ENCODE assay signal across 25 cellular contexts in genomic region chr12:43362910-43363694, GRCh38.
DNase-seq lines count a peak whose midpoint lies in the region; ATAC-seq, FAIRE-seq and TF ChIP-seq lines count a peak whose summit lies in the region.
"Had no signal": no experiment of that assay in that cellular context is flagged by ENCODE, and none has a peak within 500 bp of the region (broad histone marks: within the 10 kb centered on the region; RNA-seq: fewer than 3 reads in every experiment).

No MANE protein-coding gene starts in this region.

- WGBS in IMR-90 (ENCODE audit: extremely low coverage in 2 of 2, insufficient read length in 1 of 2), 2 experiments, result no CpG with 5 or more reads among the region's 2 CpGs
- 84% methylated on average over 2 of the region's 2 CpGs; no CpG with 5 or more reads in 1 of the 2 experiments for WGBS in H1 (ENCODE audit: extremely low coverage in 1 of 2, insufficient coverage in 1 of 2, insufficient read length in 1 of 2, insufficient replicate concordance in 2 of 2, low coverage in 1 of 2, low lambda C conversion rate in 2 of 2, missing lambda C conversion rate in 1 of 2), 2 experiments

- H2BK120ac ChIP-seq in IMR-90 (ENCODE audit: low read depth, low read length) (no peak overlapping the region), H1 (replicated peaks; ENCODE audit: low read depth, low read length) (no peak overlapping the region)

- H3K14ac ChIP-seq in IMR-90 (replicated peaks; ENCODE audit: low read depth, low read length), result no peak overlapping the region
- no peak overlapping the region for H3K14ac ChIP-seq in H1 (ENCODE audit: insufficient read length)

- no peak overlapping the region for H4K5ac ChIP-seq in IMR-90 (ENCODE audit: low read depth, low read length)
- no peak overlapping the region for H4K5ac ChIP-seq in H1 (ENCODE audit: insufficient read length, low read depth, low read length)

- H2AK9ac ChIP-seq in IMR-90 (replicated peaks; ENCODE audit: low read depth, low read length, poor library complexity), result no peak overlapping the region

- TF ChIP-seq RAD21 in IMR-90 (IDR thresholded peaks at IDR 0.05; ENCODE audit: low read length) (no peak), H1 (IDR thresholded peaks at IDR 0.05 in 1 of 2, conservative IDR thresholded peaks at IDR 0.05 in 1 of 2; ENCODE audit: low read depth in 2 of 2, low read length in 2 of 2) (no peak)

- no peaks in the 10 kb centered on the region for H3K27me3 ChIP-seq in IMR-90 (ENCODE audit: control insufficient read depth, insufficient read depth, low read length)
- H3K27me3 ChIP-seq in H1 (replicated peaks in 1 of 4; ENCODE audit: control insufficient read depth in 3 of 4, extremely low read depth in 1 of 4, insufficient read depth in 3 of 4, low read length in 3 of 4), result no peaks in the 10 kb centered on the region
- no peaks in the 10 kb centered on the region for H3K27me3 ChIP-seq in neural progenitor cell
- H3K27me3 ChIP-seq: esophagus squamous epithelium, transverse colon had no signal

- H3K27ac ChIP-seq in IMR-90 (ENCODE audit: insufficient read depth, low read length) (no peak overlapping the region), H1 (ENCODE audit: low read depth, low read length) (no peak overlapping the region), neural progenitor cell (no peak overlapping the region)
- H3K27ac ChIP-seq: esophagus squamous epithelium, left ventricle myocardium inferior, prostate gland, transverse colon had no signal

- peak; percentile 44 for DNase-seq in ELR (ENCODE audit: low read depth)
- DNase-seq in IMR-90, result peak; percentile 16
- no peak for DNase-seq in H1 (ENCODE audit: low read depth in 1 of 2, low spot score in 2 of 2)
- DNase-seq in neural progenitor cell (ENCODE audit: low spot score), result no peak
- DNase-seq in left cardiac atrium, result no peak
- no peak for DNase-seq in NCI-H2081 (lab: John Stamatoyannopoulos, UW)
- DNase-seq: activated CD8-positive, alpha-beta memory T cell treated with anti-CD3 and anti-CD28 coated beads for 24 hours; activated naive CD4-positive, alpha-beta T cell treated with anti-CD3 and anti-CD28 coated beads, Interleukin-2, amount 50 U/mL, for 16 hours; activated T-cell treated with anti-CD3 and anti-CD28 coated beads, Interleukin-2, amount 50 U/mL, for 4 hours; aorta; DND-41; effector CD8-positive, alpha-beta T cell; esophagus squamous epithelium; glutamatergic neuron; left ventricle myocardium inferior; NCI-H1694 treated with DMSO at 0.1 percent for 48 hours; NCI-H345; stimulated activated CD4-positive, alpha-beta T cell treated with anti-CD3 and anti-CD28 coated beads, Interleukin-4, amount 100 ng/mL, for 1 hour; stimulated activated naive CD8-positive, alpha-beta T cell treated with anti-CD3 and anti-CD28 coated beads, Interleukin-15, amount 100 ng/mL, for 72 hours; transverse colon had no signal

- no peak overlapping the region for H2AFZ ChIP-seq in IMR-90 (replicated peaks; ENCODE audit: low read length, poor library complexity)
- no peak overlapping the region for H2AFZ ChIP-seq in H1 (ENCODE audit: low read length)
- H2AFZ ChIP-seq in neural progenitor cell (replicated peaks), result no peak overlapping the region

- peaks cover 5% of the 10 kb centered on the region for H3K36me3 Mint-ChIP-seq in neural progenitor cell

- H3K36me3 ChIP-seq in IMR-90 (ENCODE audit: control insufficient read depth, insufficient read depth, low read length) (no peaks in the 10 kb centered on the region), H1 (ENCODE audit: control insufficient read depth in 2 of 4, insufficient read depth in 4 of 4, low read length in 3 of 4) (no peaks in the 10 kb centered on the region), neural progenitor cell (no peaks in the 10 kb centered on the region)
- H3K36me3 ChIP-seq: esophagus squamous epithelium, left ventricle myocardium inferior, prostate gland, transverse colon had no signal

- H3K4me3 ChIP-seq in IMR-90 (ENCODE audit: insufficient read depth, low read depth, low read length) (no peak overlapping the region), H1 (ENCODE audit: extremely low read depth in 1 of 4, insufficient read depth in 2 of 4, low read depth in 3 of 4, low read length in 4 of 4) (no peak overlapping the region), neural progenitor cell (no peak overlapping the region)
- H3K4me3 ChIP-seq: esophagus squamous epithelium, left ventricle myocardium inferior, prostate gland, smooth muscle cell, transverse colon had no signal

- H2BK15ac ChIP-seq in IMR-90 (ENCODE audit: low read depth, low read length) (no peak overlapping the region), H1 (ENCODE audit: low read length) (no peak overlapping the region)

- no peaks in the 10 kb centered on the region for H3K79me1 ChIP-seq in IMR-90 (ENCODE audit: low read depth in 1 of 2, low read length in 2 of 2)
- no peaks in the 10 kb centered on the region for H3K79me1 ChIP-seq in H1 (ENCODE audit: low read depth, low read length)

- H4K20me1 ChIP-seq in IMR-90 (ENCODE audit: insufficient read depth, low read length), result no peaks in the 10 kb centered on the region
- no peaks in the 10 kb centered on the region for H4K20me1 ChIP-seq in H1 (replicated peaks in 1 of 2; ENCODE audit: control insufficient read depth in 1 of 2, insufficient read depth in 2 of 2, low read length in 2 of 2)
- no peaks in the 10 kb centered on the region for H4K20me1 ChIP-seq in neural progenitor cell (ENCODE audit: low read depth)

- dilution Hi-C loops in IMR-90 (cut with HindIII; ENCODE audit: low sequenced_read_pairs, unreplicated experiment), result no loop called here

- no TSS peak for BruUV-seq in IMR-90 (replicated peaks; lab: Mats Ljungman, UMichigan)

- intact Hi-C loops in IMR-90 (cut with micrococcal nuclease), result no loop called here
- intact Hi-C loops in left cardiac atrium (cut with DNase I), result no loop called here

- no peaks in the 10 kb centered on the region for H3F3A ChIP-seq in neural progenitor cell (ENCODE audit: low read depth)

- H3K18ac ChIP-seq in IMR-90 (ENCODE audit: low read depth, low read length), result no peak overlapping the region
- H3K18ac ChIP-seq in H1 (ENCODE audit: extremely low read depth, low read length), result no peak overlapping the region

- no peaks in the 10 kb centered on the region for H3K4me1 Mint-ChIP-seq in neural progenitor cell
- H3K4me1 Mint-ChIP-seq: neural crest cell; stimulated activated naive CD8-positive, alpha-beta T cell treated with anti-CD3 and anti-CD28 coated beads, Interleukin-15, amount 100 ng/mL, for 72 hours had no signal

- no peak overlapping the region for H3K23ac ChIP-seq in IMR-90 (ENCODE audit: low read depth, low read length)
- H3K23ac ChIP-seq in H1 (ENCODE audit: insufficient read length), result no peak overlapping the region

- H3K4ac ChIP-seq in IMR-90 (ENCODE audit: low read depth, low read length) (no peak overlapping the region), H1 (replicated peaks; ENCODE audit: insufficient read length, low read depth, low read length) (no peak overlapping the region)

- TF ChIP-seq CTCF in IMR-90 (conservative IDR thresholded peaks at IDR 0.05; ENCODE audit: low read depth, low read length) (no peak), H1 (IDR thresholded peaks at IDR 0.05; ENCODE audit: control extremely low read depth in 1 of 3, insufficient read depth in 1 of 3, low read depth in 1 of 3, low read length in 3 of 3) (no peak), neural progenitor cell (IDR thresholded peaks at IDR 0.05) (no peak)

- no peak for FAIRE-seq in H1 (lab: Jason Lieb, UNC)

- TF ChIP-seq POLR2A in IMR-90 (IDR thresholded peaks at IDR 0.05; ENCODE audit: low read depth, low read length) (no peak), H1 (IDR thresholded peaks at IDR 0.05; ENCODE audit: control extremely low read depth in 1 of 2, low read depth in 2 of 2, low read length in 2 of 2) (no peak)

- H4K8ac ChIP-seq in IMR-90 (ENCODE audit: low read depth in 2 of 2, low read length in 2 of 2), result no peak overlapping the region
- no peak overlapping the region for H4K8ac ChIP-seq in H1 (ENCODE audit: extremely low read depth, insufficient read depth, low read length)

- POLR2A ChIA-PET in IMR-90 (lab: Charles Lee; ENCODE audit: unreplicated experiment) (no interaction called here), H1 (lab: Charles Lee; ENCODE audit: partially characterized antibody) (interaction anchor here (0.5 kb wide), 1 partner anchor 137 kb away, joined by 3 read pairs; no protein-coding TSS in a partner anchor)

- no peaks in the 10 kb centered on the region for H3K27me3 Mint-ChIP-seq in neural progenitor cell (ENCODE audit: insufficient read depth, low read depth)
- H3K27me3 Mint-ChIP-seq: stimulated activated naive CD8-positive, alpha-beta T cell treated with anti-CD3 and anti-CD28 coated beads, Interleukin-15, amount 100 ng/mL, for 72 hours had no signal

- H2AK5ac ChIP-seq in IMR-90 (ENCODE audit: low read depth, low read length) (no peak overlapping the region), H1 (ENCODE audit: low read depth, low read length) (no peak overlapping the region)

- H3K9me3 Mint-ChIP-seq in neural progenitor cell, result no peaks in the 10 kb centered on the region
- H3K9me3 Mint-ChIP-seq: activated T-cell treated with anti-CD3 and anti-CD28 coated beads, Interleukin-2, amount 50 U/mL, for 4 hours had no signal

- no peak overlapping the region for H3K4me3 Mint-ChIP-seq in neural progenitor cell
- H3K4me3 Mint-ChIP-seq: activated T-cell treated with anti-CD3 and anti-CD28 coated beads, Interleukin-2, amount 50 U/mL, for 4 hours; neural crest cell; stimulated activated naive CD8-positive, alpha-beta T cell treated with anti-CD3 and anti-CD28 coated beads, Interleukin-15, amount 100 ng/mL, for 72 hours had no signal

- no peaks in the 10 kb centered on the region for H3K79me2 ChIP-seq in H1 (ENCODE audit: control insufficient read depth in 1 of 2, insufficient read depth in 2 of 2, low read length in 2 of 2)
- no peaks in the 10 kb centered on the region for H3K79me2 ChIP-seq in neural progenitor cell (ENCODE audit: low read depth)

- H3K27ac Mint-ChIP-seq in neural progenitor cell, result peak overlapping the region; percentile 40
- H3K27ac Mint-ChIP-seq: stimulated activated naive CD8-positive, alpha-beta T cell treated with anti-CD3 and anti-CD28 coated beads, Interleukin-15, amount 100 ng/mL, for 72 hours had no signal

- H3K9me1 ChIP-seq in IMR-90 (ENCODE audit: insufficient read depth, low read length), result no peaks in the 10 kb centered on the region

- no peaks in the 10 kb centered on the region for H3K23me2 ChIP-seq in H1 (ENCODE audit: low read depth, low read length)

- H2BK12ac ChIP-seq in H1 (ENCODE audit: low read depth, low read length), result no peak overlapping the region

- H4K91ac ChIP-seq in IMR-90 (ENCODE audit: insufficient read depth, low read depth, low read length) (no peak overlapping the region), H1 (replicated peaks; ENCODE audit: insufficient read length, low read length) (no peak overlapping the region)

- H3K56ac ChIP-seq in IMR-90 (ENCODE audit: extremely low read depth, insufficient read depth, low read length) (no peak overlapping the region), H1 (replicated peaks; ENCODE audit: insufficient read length, low read depth, low read length) (no peak overlapping the region)

- no peaks in the 10 kb centered on the region for H3K9me3 ChIP-seq in IMR-90 (ENCODE audit: control insufficient read depth, insufficient read depth, low read length)
- no peaks in the 10 kb centered on the region for H3K9me3 ChIP-seq in H1 (ENCODE audit: insufficient read depth in 2 of 2, low read depth in 1 of 2, low read length in 1 of 2)
- H3K9me3 ChIP-seq in neural progenitor cell (ENCODE audit: low read depth), result no peaks in the 10 kb centered on the region
- H3K9me3 ChIP-seq: esophagus squamous epithelium, left ventricle myocardium inferior, prostate gland, transverse colon had no signal

- in situ Hi-C loops in IMR-90 (cut with MboI; ENCODE audit: low sequenced_read_pairs), result loop anchor here (25.0 kb wide), 1 partner anchor 524 kb away; no protein-coding TSS in a partner anchor

- H2BK20ac ChIP-seq in IMR-90 (ENCODE audit: low read depth, low read length) (no peak overlapping the region), H1 (ENCODE audit: low read length) (no peak overlapping the region)

- no peak overlapping the region for H3K9ac ChIP-seq in IMR-90 (ENCODE audit: low read depth, low read length)
- no peak overlapping the region for H3K9ac ChIP-seq in H1 (replicated peaks in 1 of 4; ENCODE audit: extremely low read depth in 1 of 4, low read depth in 3 of 4, low read length in 3 of 4)
- no peak overlapping the region for H3K9ac ChIP-seq in neural progenitor cell

- H3K4me1 ChIP-seq in IMR-90 (ENCODE audit: control insufficient read depth, insufficient read depth, low read length), result no peaks in the 10 kb centered on the region
- H3K4me1 ChIP-seq in H1 (replicated peaks in 1 of 4; ENCODE audit: control insufficient read depth in 3 of 4, insufficient read depth in 4 of 4, low read length in 3 of 4), result no peaks in the 10 kb centered on the region
- H3K4me1 ChIP-seq in neural progenitor cell, result no peaks in the 10 kb centered on the region
- H3K4me1 ChIP-seq: esophagus squamous epithelium, left ventricle myocardium inferior, prostate gland, transverse colon had no signal

- H3K4me2 ChIP-seq in IMR-90 (ENCODE audit: low read depth, low read length) (no peak overlapping the region), H1 (ENCODE audit: insufficient read depth in 1 of 2, low read depth in 2 of 2, low read length in 2 of 2) (no peak overlapping the region), neural progenitor cell (no peak overlapping the region)
- H3K4me2 ChIP-seq: smooth muscle cell had no signal

- CTCF ChIA-PET in IMR-90 (lab: Yijun Ruan, JAX) (no interaction called here), H1 (lab: Charles Lee; ENCODE audit: partially characterized antibody) (no interaction called here)

- ATAC-seq in IMR-90 (ENCODE audit: low read depth) (no peak), HG03139 (IDR thresholded peaks at IDR 0.05; ENCODE audit: unreplicated experiment) (no peak), left cardiac atrium (no peak), GM18861 (IDR thresholded peaks at IDR 0.05; ENCODE audit: unreplicated experiment) (no peak)
- ATAC-seq: activated T-cell treated with anti-CD3 and anti-CD28 coated beads, Interleukin-2, amount 50 U/mL, for 4 hours; stimulated activated naive CD8-positive, alpha-beta T cell treated with anti-CD3 and anti-CD28 coated beads, Interleukin-15, amount 100 ng/mL, for 72 hours had no signal

- TF ChIP-seq EP300 in H1 (IDR thresholded peaks at IDR 0.05; ENCODE audit: borderline replicate concordance in 1 of 2, low read depth in 2 of 2, low read length in 2 of 2), result no peak

- H2BK5ac ChIP-seq in IMR-90 (ENCODE audit: low read depth, low read length, poor library complexity, severe bottlenecking) (no peak overlapping the region), H1 (ENCODE audit: low read depth, low read length) (no peak overlapping the region)

Comparison
In these comparisons a context has a peak if more than half of its experiments do, and no peak if none do; other contexts are left out.
1. DNase-seq: peak in ELR (single experiment) and IMR-90 (single experiment); none in H1 (0 of 2), neural progenitor cell (single experiment), left cardiac atrium (single experiment) and NCI-H2081 (0 of 2).